ENCODE assay signal across 24 cellular contexts in the genomic region with DNA sequence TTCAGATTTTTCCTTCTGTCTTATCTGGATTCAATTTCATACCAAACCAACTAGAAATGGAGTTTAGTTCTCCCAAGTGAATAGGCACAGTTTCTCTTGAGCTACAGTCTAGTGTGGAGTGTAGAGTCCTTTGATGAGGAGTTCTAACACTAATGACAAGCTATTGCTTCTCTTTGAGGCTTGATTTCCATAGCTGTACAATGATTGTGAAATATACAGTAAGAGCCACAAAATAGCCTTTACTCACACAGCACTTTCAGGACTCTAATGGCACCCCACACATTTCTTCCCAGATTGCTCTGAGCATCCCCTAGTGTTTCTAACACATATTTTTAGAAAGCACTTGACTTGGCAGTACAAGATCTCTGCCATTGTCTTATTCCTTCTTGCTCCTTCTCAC.
"Had no signal": no experiment of that assay in that cellular context is flagged by ENCODE, and none has a peak within 500 bp of the region (broad histone marks: within the 10 kb centered on the region; RNA-seq: fewer than 3 reads in every experiment).

No MANE protein-coding gene starts in this region.

- H3K4me3 ChIP-seq: heart right ventricle, hepatocyte, left ventricle myocardium inferior, lung, ovary, right atrium auricular region, skin epidermis, spleen, tibial nerve, uterus had no signal

- H3K27ac ChIP-seq: heart right ventricle, hepatocyte, left ventricle myocardium inferior, ovary, right atrium auricular region, skin epidermis, spleen, tibial nerve, uterus had no signal

- H3K4me1 Mint-ChIP-seq: neural crest cell; stimulated activated memory B cell treated with anti-CD40 and anti-IgM and Interleukin-4, amounts not matched to agents 10 μg/mL and 1 μg/mL and 100 μg/mL, for 72 hours; stimulated activated naive CD8-positive, alpha-beta T cell treated with anti-CD3 and anti-CD28 coated beads, Interleukin-15, amount 100 ng/mL, for 72 hours had no signal

- H3K27me3 Mint-ChIP-seq: natural killer cell treated with Interleukin-12 subunit alpha and Interleukin-12 subunit beta and Interleukin-15 and Interleukin-18, amount 100 ng/mL, for 72 hours; progenitor cell of endocrine pancreas; stimulated activated memory B cell treated with anti-CD40 and anti-IgM and Interleukin-4, amounts not matched to agents 10 μg/mL and 1 μg/mL and 100 μg/mL, for 72 hours; stimulated activated naive CD8-positive, alpha-beta T cell treated with anti-CD3 and anti-CD28 coated beads, Interleukin-15, amount 100 ng/mL, for 72 hours; type B pancreatic cell had no signal

- H3K4me3 Mint-ChIP-seq: mesothelial cell of epicardium; naive thymus-derived CD4-positive, alpha-beta T cell; natural killer cell treated with Interleukin-12 subunit alpha and Interleukin-12 subunit beta and Interleukin-15 and Interleukin-18, amount 100 ng/mL, for 72 hours; neural crest cell; stimulated activated memory B cell treated with anti-CD40 and anti-IgM and Interleukin-4, amounts not matched to agents 10 μg/mL and 1 μg/mL and 100 μg/mL, for 72 hours; stimulated activated naive CD8-positive, alpha-beta T cell treated with anti-CD3 and anti-CD28 coated beads, Interleukin-15, amount 100 ng/mL, for 72 hours; type B pancreatic cell had no signal

- H3K27ac Mint-ChIP-seq: mesothelial cell of epicardium; naive thymus-derived CD4-positive, alpha-beta T cell; natural killer cell treated with Interleukin-12 subunit alpha and Interleukin-12 subunit beta and Interleukin-15 and Interleukin-18, amount 100 ng/mL, for 72 hours; progenitor cell of endocrine pancreas; stimulated activated memory B cell treated with anti-CD40 and anti-IgM and Interleukin-4, amounts not matched to agents 10 μg/mL and 1 μg/mL and 100 μg/mL, for 72 hours; stimulated activated naive CD8-positive, alpha-beta T cell treated with anti-CD3 and anti-CD28 coated beads, Interleukin-15, amount 100 ng/mL, for 72 hours; type B pancreatic cell had no signal

- H3K36me3 Mint-ChIP-seq: mesothelial cell of epicardium; naive thymus-derived CD4-positive, alpha-beta T cell; natural killer cell treated with Interleukin-12 subunit alpha and Interleukin-12 subunit beta and Interleukin-15 and Interleukin-18, amount 100 ng/mL, for 72 hours; stimulated activated memory B cell treated with anti-CD40 and anti-IgM and Interleukin-4, amounts not matched to agents 10 μg/mL and 1 μg/mL and 100 μg/mL, for 72 hours; type B pancreatic cell had no signal

- H3K9me3 ChIP-seq: heart right ventricle, left ventricle myocardium inferior, ovary, right atrium auricular region, tibial nerve, uterus had no signal

- ATAC-seq: heart right ventricle; naive thymus-derived CD4-positive, alpha-beta T cell; natural killer cell treated with Interleukin-12 subunit alpha and Interleukin-12 subunit beta and Interleukin-15 and Interleukin-18, amount 100 ng/mL, for 72 hours; sciatic nerve; stimulated activated memory B cell treated with anti-CD40 and anti-IgM and Interleukin-4, amounts not matched to agents 10 μg/mL and 1 μg/mL and 100 μg/mL, for 72 hours; stimulated activated naive CD8-positive, alpha-beta T cell treated with anti-CD3 and anti-CD28 coated beads, Interleukin-15, amount 100 ng/mL, for 72 hours had no signal

- H3K79me2 ChIP-seq: hepatocyte had no signal

- H3K4me1 ChIP-seq: heart right ventricle, left ventricle myocardium inferior, right atrium auricular region, spleen, tibial nerve, uterus had no signal

- H2AFZ ChIP-seq: hepatocyte had no signal

- DNase-seq: heart right ventricle; islet precursor cell; left ventricle myocardium inferior; mesendoderm; naive thymus-derived CD4-positive, alpha-beta T cell; ovary; spleen; stimulated activated CD4-positive, alpha-beta T cell treated with anti-CD3 and anti-CD28 coated beads, Interleukin-4, amount 100 ng/mL, for 24 hours; stimulated activated naive CD4-positive, alpha-beta T cell treated with Interleukin-2 at 50 U/mL for 16 hours; stimulated activated naive CD8-positive, alpha-beta T cell treated with anti-CD3 and anti-CD28 coated beads, Interleukin-15, amount 100 ng/mL, for 72 hours; substantia nigra; uterus had no signal

- H3K36me3 ChIP-seq: heart right ventricle, left ventricle myocardium inferior, ovary, right atrium auricular region, spleen, tibial nerve, uterus had no signal

- H3K9me3 Mint-ChIP-seq: mesothelial cell of epicardium; stimulated activated naive CD8-positive, alpha-beta T cell treated with anti-CD3 and anti-CD28 coated beads, Interleukin-15, amount 100 ng/mL, for 72 hours; type B pancreatic cell had no signal

- H3K4me2 ChIP-seq: hepatocyte had no signal

- H3K27me3 ChIP-seq: heart right ventricle, hepatocyte, ovary, right atrium auricular region, spleen, tibial nerve, uterus had no signal
